25 cellular contexts compared by ENCODE assay signal in the genomic region with DNA sequence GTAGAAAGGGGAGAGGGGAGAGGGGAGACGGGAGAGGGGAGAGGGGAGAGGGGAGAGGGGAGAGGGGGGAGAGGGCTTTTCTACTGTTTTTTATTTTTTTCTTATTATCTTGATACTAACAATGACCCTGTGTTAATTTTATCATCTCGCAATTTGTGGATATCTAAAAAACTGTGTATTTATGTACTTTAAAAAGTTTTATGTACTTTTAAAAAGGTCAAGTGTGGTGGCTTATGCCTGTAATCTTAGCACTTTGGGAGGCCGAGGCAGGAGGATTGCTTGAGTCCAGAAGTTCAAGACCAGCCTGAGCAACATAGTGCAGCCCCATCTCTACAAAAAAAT.
"Had no signal": no experiment of that assay in that cellular context is flagged by ENCODE, and none has a peak within 500 bp of the region (broad histone marks: within the 10 kb centered on the region; RNA-seq: fewer than 3 reads in every experiment).

No MANE protein-coding gene starts in this region.

- H3K4me1 ChIP-seq: psoas muscle, testis had no signal

- H2AFZ ChIP-seq: hepatocyte had no signal

- H3K27me3 ChIP-seq: hepatocyte, testis, tibial nerve, upper lobe of right lung had no signal

- H3K4me2 ChIP-seq: hepatocyte had no signal

- H3K9me3 ChIP-seq: left ventricle myocardium inferior, lower lobe of right lung, psoas muscle, testis, tibial nerve, upper lobe of right lung had no signal

- DNase-seq: effector CD4-positive, alpha-beta T cell; endodermal cell; erythroblast; foreskin melanocyte; head of caudate nucleus; kidney; left cardiac atrium; left ventricle myocardium inferior; lower lobe of right lung; midbrain; naive B cell; occipital lobe; psoas muscle; retina; stimulated activated CD4-positive, alpha-beta T cell treated with anti-CD3 and anti-CD28 coated beads, Interleukin-2, amount 100 ng/mL, for 24 hours; stimulated activated CD4-positive, alpha-beta T cell treated with anti-CD3 and anti-CD28 coated beads, Interleukin-4, amount 100 ng/mL, for 4 hours; stimulated activated naive B cell treated with anti-CD40 and anti-IgM and Interleukin-4, amounts not matched to agents 10 μg/mL and 1 μg/mL and 100 μg/mL, for 72 hours; stimulated activated naive CD8-positive, alpha-beta T cell treated with anti-CD3 and anti-CD28 coated beads, Interleukin-15, amount 100 ng/mL, for 72 hours; testis; upper lobe of right lung had no signal

- H3K4me3 ChIP-seq: coronary artery, hepatocyte, left ventricle myocardium inferior, lower lobe of right lung, psoas muscle, skin epidermis, tibial nerve, upper lobe of right lung had no signal

- ATAC-seq: left cardiac atrium; lower lobe of right lung; psoas muscle; sciatic nerve; stimulated activated naive B cell treated with anti-CD40 and anti-IgM and Interleukin-4, amounts not matched to agents 10 μg/mL and 1 μg/mL and 100 μg/mL, for 72 hours; stimulated activated naive CD8-positive, alpha-beta T cell treated with anti-CD3 and anti-CD28 coated beads, Interleukin-15, amount 100 ng/mL, for 72 hours; upper lobe of right lung had no signal

- H3K36me3 ChIP-seq: left ventricle myocardium inferior, lower lobe of right lung, tibial nerve, upper lobe of right lung had no signal

- H3K79me2 ChIP-seq: hepatocyte had no signal

- H3K27ac ChIP-seq: left ventricle myocardium inferior, lower lobe of right lung, psoas muscle, testis, tibial nerve, upper lobe of right lung had no signal
